34 cellular contexts compared by ENCODE assay signal in genomic region chr20:40449144-40449543, GRCh38.
"Had no signal": no experiment of that assay in that cellular context is flagged by ENCODE, and none has a peak within 500 bp of the region (broad histone marks: within the 10 kb centered on the region; RNA-seq: fewer than 3 reads in every experiment).

No MANE protein-coding gene starts in this region.

- H3K4me3 ChIP-seq: adrenal gland, body of pancreas, cardiac muscle cell, colonic mucosa had no signal

- H3K9me3 Mint-ChIP-seq: activated B cell treated with CpG ODN at 0.5 μM for 24 hours; activated CD8-positive, alpha-beta T cell treated with anti-CD3 and anti-CD28 coated beads for 36 hours; activated naive CD8-positive, alpha-beta T cell treated with anti-CD3 and anti-CD28 coated beads for 36 hours; activated naive CD8-positive, alpha-beta T cell treated with anti-CD3 and anti-CD28 coated beads, Interleukin-2, amount 50 U/mL, for 24 hours; activated T-cell treated with anti-CD3 and anti-CD28 coated beads, Interleukin-2, amount 50 U/mL, for 4 hours; activated T-helper 17 cell treated with anti-CD3 and anti-CD28 coated beads, Interleukin-2, amount 50 U/mL, for 72 hours; T-helper 2 cell treated with Interferon-gamma antibody and Interleukin-4, amounts not matched to agents 5 μg/mL and 100 μg/mL, for 36 hours had no signal

- H3K27ac Mint-ChIP-seq: activated B cell treated with CpG ODN at 0.5 μM for 24 hours; activated CD8-positive, alpha-beta T cell treated with anti-CD3 and anti-CD28 coated beads for 36 hours; activated naive CD8-positive, alpha-beta T cell treated with anti-CD3 and anti-CD28 coated beads for 36 hours; activated naive CD8-positive, alpha-beta T cell treated with anti-CD3 and anti-CD28 coated beads, Interleukin-2, amount 50 U/mL, for 24 hours; activated T-helper 17 cell treated with anti-CD3 and anti-CD28 coated beads, Interleukin-2, amount 50 U/mL, for 72 hours; T-helper 17 cell; T-helper 2 cell treated with Interferon-gamma antibody and Interleukin-4, amounts not matched to agents 5 μg/mL and 100 μg/mL, for 36 hours had no signal

- H3K9me3 ChIP-seq: adrenal gland, body of pancreas, colonic mucosa had no signal

- H3K4me1 ChIP-seq: adrenal gland, body of pancreas, colonic mucosa had no signal

- H3K4me1 Mint-ChIP-seq: activated B cell treated with CpG ODN at 0.5 μM for 24 hours; activated naive CD8-positive, alpha-beta T cell treated with anti-CD3 and anti-CD28 coated beads for 36 hours; activated naive CD8-positive, alpha-beta T cell treated with anti-CD3 and anti-CD28 coated beads, Interleukin-2, amount 50 U/mL, for 24 hours; activated T-helper 17 cell treated with anti-CD3 and anti-CD28 coated beads, Interleukin-2, amount 50 U/mL, for 72 hours; T-helper 17 cell had no signal

- H3K27me3 ChIP-seq: adrenal gland, body of pancreas, cardiac muscle cell, colonic mucosa had no signal

- DNase-seq: activated B cell treated with CpG ODN at 0.5 μM for 24 hours; activated CD4-positive, alpha-beta T cell treated with anti-CD3 and anti-CD28 coated beads for 48 hours; activated CD4-positive, alpha-beta T cell treated with anti-CD3 and anti-CD28 coated beads, Interleukin-2, amount 50 U/mL, for 1 hour; activated CD4-positive, alpha-beta T cell treated with anti-CD3 and anti-CD28 coated beads, Interleukin-2, amount 50 U/mL, for 48 hours; activated CD8-positive, alpha-beta memory T cell treated with anti-CD3 and anti-CD28 coated beads for 24 hours; activated CD8-positive, alpha-beta T cell treated with anti-CD3 and anti-CD28 coated beads for 36 hours; activated effector memory CD4-positive, alpha-beta T cell treated with Interleukin-2 at 50 U/mL for 16 hours; activated gamma-delta T cell treated with Interleukin-2 at 50 U/mL for 16 hours; activated naive CD4-positive, alpha-beta T cell treated with anti-CD3 and anti-CD28 coated beads, Interleukin-2, amount 50 U/mL, for 16 hours; activated naive CD4-positive, alpha-beta T cell treated with Interleukin-2 at 50 U/mL for 16 hours; activated naive CD8-positive, alpha-beta T cell treated with anti-CD3 and anti-CD28 coated beads for 36 hours; activated naive CD8-positive, alpha-beta T cell treated with anti-CD3 and anti-CD28 coated beads, Interleukin-2, amount 50 U/mL, for 24 hours; activated T-cell treated with anti-CD3 and anti-CD28 coated beads, Interleukin-2, amount 50 U/mL, for 4 hours; adrenal gland; amygdala; aorta; body of pancreas; central memory CD4-positive, alpha-beta T cell; cerebellar nuclear complex; colonic mucosa; effector CD8-positive, alpha-beta T cell; foreskin fibroblast; T-helper 1 cell; T-helper 17 cell; T1000; WERI-Rb-1 had no signal

- H3K27ac ChIP-seq: adrenal gland, body of pancreas, cardiac muscle cell, colonic mucosa, epithelial cell of prostate, WERI-Rb-1 had no signal

- H3K4me3 Mint-ChIP-seq: activated B cell treated with CpG ODN at 0.5 μM for 24 hours; activated CD8-positive, alpha-beta T cell treated with anti-CD3 and anti-CD28 coated beads for 36 hours; activated naive CD8-positive, alpha-beta T cell treated with anti-CD3 and anti-CD28 coated beads for 36 hours; activated naive CD8-positive, alpha-beta T cell treated with anti-CD3 and anti-CD28 coated beads, Interleukin-2, amount 50 U/mL, for 24 hours; activated T-cell treated with anti-CD3 and anti-CD28 coated beads, Interleukin-2, amount 50 U/mL, for 4 hours; activated T-helper 17 cell treated with anti-CD3 and anti-CD28 coated beads, Interleukin-2, amount 50 U/mL, for 72 hours; T-helper 17 cell; T-helper 2 cell treated with Interferon-gamma antibody and Interleukin-4, amounts not matched to agents 5 μg/mL and 100 μg/mL, for 36 hours had no signal

- H3K36me3 ChIP-seq: adrenal gland, cardiac muscle cell, colonic mucosa, WERI-Rb-1 had no signal

- FAIRE-seq: endometrium, endothelial cell of umbilical vein, frontal cortex had no signal

- ATAC-seq: activated CD4-positive, CD25-positive, alpha-beta regulatory T cell treated with anti-CD3 and anti-CD28 coated beads, Interleukin-2, amount 50 U/mL, for 24 hours; activated CD8-positive, alpha-beta T cell treated with anti-CD3 and anti-CD28 coated beads for 36 hours; activated naive CD8-positive, alpha-beta T cell treated with anti-CD3 and anti-CD28 coated beads, Interleukin-2, amount 50 U/mL, for 24 hours; activated T-cell treated with anti-CD3 and anti-CD28 coated beads, Interleukin-2, amount 50 U/mL, for 4 hours; activated T-helper 17 cell treated with anti-CD3 and anti-CD28 coated beads, Interleukin-2, amount 50 U/mL, for 72 hours; body of pancreas; T-helper 17 cell had no signal

- H3K36me3 Mint-ChIP-seq: activated naive CD8-positive, alpha-beta T cell treated with anti-CD3 and anti-CD28 coated beads for 36 hours had no signal
